24 cellular contexts compared by ENCODE assay signal in genomic region chr1:98797506-98797905, GRCh38.
DNase-seq lines count a peak whose midpoint lies in the region; ATAC-seq and TF ChIP-seq lines count a peak whose summit lies in the region.
"Had no signal": no experiment of that assay in that cellular context is flagged by ENCODE, and none has a peak within 500 bp of the region (broad histone marks: within the 10 kb centered on the region; RNA-seq: fewer than 3 reads in every experiment).

No MANE protein-coding gene starts in this region.

- ATAC-seq in CD4-positive, alpha-beta T cell (ENCODE audit: poor library complexity), result peak; percentile 66
- ATAC-seq in GM18520 (IDR thresholded peaks at IDR 0.05; ENCODE audit: unreplicated experiment) (peak; percentile 30), T-helper 17 cell (peak; percentile 83), heart right ventricle (no peak)
- peak; percentile 62 for ATAC-seq in effector memory CD8-positive, alpha-beta T cell (replicated peaks)
- ATAC-seq: GM23338, HepG2, K562, PC-3 had no signal

- no peaks in the 10 kb centered on the region for H3K36me3 Mint-ChIP-seq in CD4-positive, alpha-beta T cell (ENCODE audit: low read depth)
- no peaks in the 10 kb centered on the region for H3K36me3 Mint-ChIP-seq in T-helper 17 cell (ENCODE audit: low read depth)
- H3K36me3 Mint-ChIP-seq in effector memory CD8-positive, alpha-beta T cell (ENCODE audit: insufficient read depth), result no peaks in the 10 kb centered on the region

- intact Hi-C loops in CD4-positive, alpha-beta T cell (cut with DNase I, micrococcal nuclease), result loop anchor here (2.0 to 10.0 kb wide), 3 partner anchors 73 to 377 kb away; partner anchors contain the start of gene PLPPR5 (in 2 of the 2)
- intact Hi-C loops in heart right ventricle (cut with DNase I), result loop anchor here in 3 of 10 donors (10.0 kb wide), 2 partner anchors 907 to 937 kb away; no protein-coding TSS in a partner anchor

- H3K27ac Mint-ChIP-seq in CD4-positive, alpha-beta T cell, result no peak overlapping the region
- no peak overlapping the region for H3K27ac Mint-ChIP-seq in T-helper 17 cell
- peak overlapping the region in 1 of 2 donors; percentile 91 for H3K27ac Mint-ChIP-seq in effector memory CD8-positive, alpha-beta T cell
- H3K27ac Mint-ChIP-seq: GM23338 had no signal

- no peak overlapping the region for H3K27ac ChIP-seq in CD4-positive, alpha-beta T cell (ENCODE audit: low read depth, low read length)
- no peak overlapping the region for H3K27ac ChIP-seq in heart right ventricle
- H3K27ac ChIP-seq: BLaER1 had no signal

- no peaks in the 10 kb centered on the region for H3K27me3 ChIP-seq in CD4-positive, alpha-beta T cell (ENCODE audit: control insufficient read depth, insufficient read depth, low read length)
- no peaks in the 10 kb centered on the region for H3K27me3 ChIP-seq in heart right ventricle
- H3K27me3 ChIP-seq: BLaER1 had no signal

- H3K9me3 Mint-ChIP-seq in CD4-positive, alpha-beta T cell, result no peaks in the 10 kb centered on the region
- H3K9me3 Mint-ChIP-seq in effector memory CD8-positive, alpha-beta T cell, result no peaks in the 10 kb centered on the region
- H3K9me3 Mint-ChIP-seq: CD8-positive, alpha-beta memory T cell; GM23338 had no signal

- POLR2A ChIA-PET in CD4-positive, alpha-beta T cell (lab: Charles Lee), result interaction anchor here (0.7 to 5.3 kb wide), 2 partner anchors 40 to 74 kb away, joined by 3 to 31 read pairs; no protein-coding TSS in a partner anchor

- H3K4me3 ChIP-seq in heart right ventricle, result no peak overlapping the region
- H3K4me3 ChIP-seq: BLaER1, GM23338, K562 had no signal

- H3K9me3 ChIP-seq in CD4-positive, alpha-beta T cell (ENCODE audit: control insufficient read depth, low read length), result no peaks in the 10 kb centered on the region
- H3K9me3 ChIP-seq in T-helper 17 cell (ENCODE audit: control insufficient read depth, low read length, poor library complexity, severe bottlenecking), result no peaks in the 10 kb centered on the region
- no peaks in the 10 kb centered on the region for H3K9me3 ChIP-seq in heart right ventricle
- H3K9me3 ChIP-seq: BLaER1, SK-N-SH had no signal

- 84 to 85% methylated on average over 2 of the region's 2 CpGs for WGBS in heart right ventricle, 2 donors

- peaks cover 37% of the 10 kb centered on the region for H3K4me1 Mint-ChIP-seq in CD4-positive, alpha-beta T cell (ENCODE audit: low read depth)
- peaks cover 23% of the 10 kb centered on the region for H3K4me1 Mint-ChIP-seq in T-helper 17 cell
- H3K4me1 Mint-ChIP-seq in effector memory CD8-positive, alpha-beta T cell (ENCODE audit: low read depth in 2 of 2), result peaks cover 10 to 22% of the 10 kb centered on the region in 2 donors

- no peak overlapping the region for H3K4me3 Mint-ChIP-seq in CD4-positive, alpha-beta T cell
- no peak overlapping the region for H3K4me3 Mint-ChIP-seq in T-helper 17 cell
- no peak overlapping the region for H3K4me3 Mint-ChIP-seq in effector memory CD8-positive, alpha-beta T cell
- H3K4me3 Mint-ChIP-seq: GM23338 had no signal

- H3K27me3 Mint-ChIP-seq in CD4-positive, alpha-beta T cell, result no peaks in the 10 kb centered on the region
- no peaks in the 10 kb centered on the region for H3K27me3 Mint-ChIP-seq in T-helper 17 cell
- H3K27me3 Mint-ChIP-seq in effector memory CD8-positive, alpha-beta T cell, result no peaks in the 10 kb centered on the region
- H3K27me3 Mint-ChIP-seq: CD8-positive, alpha-beta memory T cell had no signal

- H3K4me1 ChIP-seq in heart right ventricle, result no peaks in the 10 kb centered on the region

- no peak for TF ChIP-seq CTCF in CD4-positive, alpha-beta T cell (IDR thresholded peaks at IDR 0.05)
- no peak for TF ChIP-seq CTCF in heart right ventricle (IDR thresholded peaks at IDR 0.05)

- no peaks in the 10 kb centered on the region for H3K36me3 ChIP-seq in heart right ventricle
- H3K36me3 ChIP-seq: BLaER1 had no signal

- DNase-seq in CD4-positive, alpha-beta T cell, result no peak
- DNase-seq in T-helper 17 cell (no peak), NCI-H1092 treated with DMSO at 0.1 percent for 48 hours (lab: John Stamatoyannopoulos, UW) (no peak), DMS 273 (lab: John Stamatoyannopoulos, UW; ENCODE audit: unreplicated experiment) (no peak), heart right ventricle (no peak)
- DNase-seq in effector memory CD8-positive, alpha-beta T cell, result no peak
- no peak for DNase-seq in activated T-cell treated with anti-CD3 and anti-CD28 coated beads, Interleukin-2, amount 50 U/mL, for 48 hours
- DNase-seq: DMS153, HCEC 1CT, MV-4-11, NCI-H1105 treated with DMSO at 0.1 percent for 48 hours, NCI-H146, NCI-H1930, NCI-H2107, NCI-H524, NCI-H748 treated with DMSO at 0.1 percent for 48 hours, PC-3, SK-N-SH had no signal

- CTCF ChIA-PET in CD4-positive, alpha-beta T cell (lab: Charles Lee), result no interaction called here

Comparison
In these comparisons a context has a peak if more than half of its experiments do, and no peak if none do; other contexts are left out.
1. ATAC-seq: peak in CD4-positive, alpha-beta T cell (single experiment), GM18520 (single experiment), T-helper 17 cell (single experiment) and effector memory CD8-positive, alpha-beta T cell (single experiment); none in heart right ventricle (0 of 8).